Comparison of ENCODE assay signal across 17 cellular contexts in the genomic region with DNA sequence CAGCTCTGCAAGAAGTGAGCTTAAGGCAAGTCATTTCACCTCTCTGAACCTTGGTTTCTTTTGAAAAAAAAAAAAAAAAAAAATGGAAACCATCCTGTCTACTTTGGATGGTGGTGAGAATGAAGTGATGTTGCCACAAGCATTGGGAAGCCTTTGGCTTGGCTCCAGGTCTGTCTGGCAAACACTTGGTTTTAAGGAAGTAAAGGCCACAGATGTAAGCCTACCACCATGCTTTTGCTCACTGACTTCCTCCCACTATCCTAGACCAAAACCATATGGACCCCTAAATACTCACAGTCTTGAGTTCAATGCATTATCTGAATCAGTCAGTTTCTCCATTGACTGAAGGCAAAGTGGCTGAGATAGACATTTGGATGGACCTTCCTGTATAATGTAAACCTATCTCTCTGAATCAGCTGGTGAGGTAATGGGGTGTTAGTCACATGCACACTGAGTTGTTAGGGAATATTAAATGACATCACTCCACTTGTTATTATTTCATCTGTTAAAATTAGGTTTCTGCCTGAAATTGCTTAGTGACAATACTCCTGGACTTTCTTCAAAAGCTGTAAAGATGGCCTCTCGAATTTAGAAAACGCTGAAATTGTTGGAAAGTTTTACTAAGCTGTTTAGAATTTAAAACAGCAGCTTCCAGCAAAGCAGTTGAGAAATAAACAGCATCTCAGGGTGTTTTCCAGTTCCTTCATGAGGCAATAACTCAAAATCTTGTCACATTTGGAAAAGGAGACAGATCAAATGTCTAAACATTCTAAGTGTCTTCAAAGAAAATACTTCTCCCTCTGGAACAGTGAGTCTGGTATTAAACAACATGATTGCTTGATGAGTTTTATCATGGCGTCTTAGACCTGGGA.
DNase-seq lines count a peak whose midpoint lies in the region; ATAC-seq, FAIRE-seq and TF ChIP-seq lines count a peak whose summit lies in the region.
"Had no signal": no experiment of that assay in that cellular context is flagged by ENCODE, and none has a peak within 500 bp of the region (broad histone marks: within the 10 kb centered on the region; RNA-seq: fewer than 3 reads in every experiment).

No MANE protein-coding gene starts in this region.

- H3K36me3 ChIP-seq in pancreas: no peaks in the 10 kb centered on the region
- H3K36me3 ChIP-seq: SJSA1 had no signal

- H3K4me3 ChIP-seq in choroid plexus epithelial cell (ENCODE audit: low read depth, low read length) (no peak overlapping the region), pancreas (no peak overlapping the region)
- H3K4me3 ChIP-seq: SJSA1 had no signal

- H3K36me3 Mint-ChIP-seq in HFFc6 (ENCODE audit: low read depth): no peaks in the 10 kb centered on the region

- no peak overlapping the region for H3K27ac ChIP-seq in pancreas
- H3K27ac ChIP-seq: SJSA1 had no signal

- H3K4me1 ChIP-seq in pancreas: no peaks in the 10 kb centered on the region
- H3K4me1 ChIP-seq: SJSA1 had no signal

- no peak overlapping the region for H3K27ac Mint-ChIP-seq in HFFc6

- H3K27me3 ChIP-seq in pancreas: no peaks in the 10 kb centered on the region
- H3K27me3 ChIP-seq: SJSA1 had no signal

- WGBS in pancreas, 2 donors: 50 to 57% methylated on average over 3 of the region's 3 CpGs

- H3K9me3 ChIP-seq in pancreas: no peaks in the 10 kb centered on the region

- H3K9me3 Mint-ChIP-seq in HFFc6: peaks cover 13% of the 10 kb centered on the region

- intact Hi-C loops in pancreas (cut with DNase I): no loop called here

- no peaks in the 10 kb centered on the region for H3K4me1 Mint-ChIP-seq in HFFc6 (ENCODE audit: low read depth)

- ATAC-seq in pancreas (peak in 1 of 4 donors; percentile 30), GM21529 (IDR thresholded peaks at IDR 0.05; ENCODE audit: unreplicated experiment) (no peak)

- H3K27me3 Mint-ChIP-seq in HFFc6 (ENCODE audit: insufficient read depth): peaks cover 1% of the 10 kb centered on the region; the same call in 1 of the 2 replicates

- H3K4me3 Mint-ChIP-seq in HFFc6: no peak overlapping the region

- TF ChIP-seq CTCF in choroid plexus epithelial cell (conservative IDR thresholded peaks at IDR 0.05; ENCODE audit: low read depth, low read length) (no peak), pancreas (IDR thresholded peaks at IDR 0.05) (no peak), HFFc6 (IDR thresholded peaks at IDR 0.05) (no peak)

- peak; percentile 20 for DNase-seq in EL
- peak; percentile 81 for DNase-seq in M059J (ENCODE audit: low read depth)
- DNase-seq in choroid plexus epithelial cell (ENCODE audit: low read depth): peak; percentile 26
- DNase-seq in pancreas: no peak
- DNase-seq in T1000 (lab: John Stamatoyannopoulos, UW): no peak
- DNase-seq in HFFc6: no peak
- DNase-seq in C1 segment of cervical spinal cord (lab: John Stamatoyannopoulos, UW): no peak
- DNase-seq: activated CD4-positive, CD25-positive, alpha-beta regulatory T cell treated with anti-CD3 and anti-CD28 coated beads, Interleukin-2, amount 50 U/mL, for 72 hours; kidney glomerular epithelial cell; NCI-H1048; NK-92 treated with Interleukin-12 subunit alpha and Interleukin-12 subunit beta, amount 100 ng/mL, for 24 hours; occipital lobe had no signal

- FAIRE-seq in pancreas (lab: Jason Lieb, UNC): peak; percentile 13
- FAIRE-seq: D721Med, endothelial cell of umbilical vein, GM18507 had no signal

Comparison
In these comparisons a context has a peak if more than half of its experiments do, and no peak if none do; other contexts are left out.
1. DNase-seq: peak in EL (single experiment), M059J (single experiment) and choroid plexus epithelial cell (single experiment); none in pancreas (0 of 6), T1000 (single experiment), HFFc6 (single experiment) and C1 segment of cervical spinal cord (0 of 14).